Comparison of ENCODE assay signal across 8 cellular contexts in genomic region chr22:23217171-23218052, GRCh38. TPM values are rescaled to one million over a fixed set of nuclear protein-coding genes. Genes with fewer than 3 reads are reported as not detected.
A peak's percentile ranks its signal among the peaks of the same experiment; 100 is the strongest.
DNase-seq lines count a peak whose midpoint lies in the region; ATAC-seq and TF ChIP-seq lines count a peak whose summit lies in the region.
"Had no signal": no experiment of that assay in that cellular context is flagged by ENCODE, and none has a peak within 500 bp of the region (broad histone marks: within the 10 kb centered on the region; RNA-seq: fewer than 3 reads in every experiment).

No MANE protein-coding gene starts in this region.

- H3K27ac ChIP-seq in HL-60 (replicated peaks) (peak overlapping the region; percentile 88), right cardiac atrium (ENCODE audit: low read length) (no peak overlapping the region), spleen (peak overlapping the region; percentile 70 to 87 (median 81))

- TF ChIP-seq POLR2A in spleen (IDR thresholded peaks at IDR 0.05), result no peak
- TF ChIP-seq POLR2A in GM18505 (IDR thresholded peaks at IDR 0.05; ENCODE audit: borderline replicate concordance, extremely low read depth, insufficient read depth, insufficient read length), result no peak

- DNase-seq in HL-60 (ENCODE audit: low read depth in 1 of 2, low spot score in 1 of 2), result no peak
- no peak for DNase-seq in activated CD8-positive, alpha-beta T cell treated with anti-CD3 and anti-CD28 coated beads, Interleukin-2, amount 10 ng/mL, durations not matched to agents 7 days and 5 days
- peak; percentile 48 to 74 (median 70) for DNase-seq in right cardiac atrium
- peak; percentile 89 for DNase-seq in spleen
- no peak for DNase-seq in DMS53 (lab: John Stamatoyannopoulos, UW)
- DNase-seq in NCI-H1105 (lab: John Stamatoyannopoulos, UW), result no peak

- peak overlapping the region; percentile 18 for H3K27ac Mint-ChIP-seq in activated CD8-positive, alpha-beta T cell treated with anti-CD3 and anti-CD28 coated beads, Interleukin-2, amount 10 ng/mL, durations not matched to agents 7 days and 5 days

- H3K4me1 ChIP-seq in right cardiac atrium (ENCODE audit: control insufficient read depth, insufficient read depth, low read length), result peaks cover 55% of the 10 kb centered on the region
- H3K4me1 ChIP-seq in spleen, result peaks cover 64 to 100% (median 98%) of the 10 kb centered on the region in 6 donors

- H3K4me1 Mint-ChIP-seq in activated CD8-positive, alpha-beta T cell treated with anti-CD3 and anti-CD28 coated beads, Interleukin-2, amount 10 ng/mL, durations not matched to agents 7 days and 5 days (ENCODE audit: low read depth), result peaks cover 73% of the 10 kb centered on the region

- peaks cover 7% of the 10 kb centered on the region for H3K36me3 Mint-ChIP-seq in activated CD8-positive, alpha-beta T cell treated with anti-CD3 and anti-CD28 coated beads, Interleukin-2, amount 10 ng/mL, durations not matched to agents 7 days and 5 days (ENCODE audit: low read depth)

- H3K4me3 ChIP-seq in HL-60 (replicated peaks; ENCODE audit: insufficient read depth, low read length), result no peak overlapping the region
- H3K4me3 ChIP-seq in right cardiac atrium (ENCODE audit: low read length), result no peak overlapping the region
- H3K4me3 ChIP-seq in spleen, result peak overlapping the region in 1 of 8 donors; percentile 49
- H3K4me3 ChIP-seq: SJSA1 had no signal

- ATAC-seq in activated CD8-positive, alpha-beta T cell treated with anti-CD3 and anti-CD28 coated beads, Interleukin-2, amount 10 ng/mL, durations not matched to agents 7 days and 5 days, result no peak
- ATAC-seq in right cardiac atrium (peak; percentile 33 to 65), GM18505 (IDR thresholded peaks at IDR 0.05; ENCODE audit: unreplicated experiment) (no peak)

- H3K36me3 ChIP-seq in spleen, result peaks cover 0 to under 1% (median 0%) of the 10 kb centered on the region in 6 donors

- no peaks in the 10 kb centered on the region for H3K9me3 Mint-ChIP-seq in activated CD8-positive, alpha-beta T cell treated with anti-CD3 and anti-CD28 coated beads, Interleukin-2, amount 10 ng/mL, durations not matched to agents 7 days and 5 days (ENCODE audit: insufficient read depth)

- H3K27me3 ChIP-seq in HL-60 (ENCODE audit: insufficient read depth, poor library complexity, severe bottlenecking) (no peaks in the 10 kb centered on the region), right cardiac atrium (ENCODE audit: control insufficient read depth, insufficient read depth) (no peaks in the 10 kb centered on the region), spleen (replicated peaks in 1 of 7) (no peaks in the 10 kb centered on the region)
- H3K27me3 ChIP-seq: SJSA1 had no signal

- H3K9me3 ChIP-seq in right cardiac atrium (ENCODE audit: control insufficient read depth, low read length) (no peaks in the 10 kb centered on the region), spleen (no peaks in the 10 kb centered on the region)
- H3K9me3 ChIP-seq: SJSA1 had no signal

- H3K27me3 Mint-ChIP-seq in activated CD8-positive, alpha-beta T cell treated with anti-CD3 and anti-CD28 coated beads, Interleukin-2, amount 10 ng/mL, durations not matched to agents 7 days and 5 days (ENCODE audit: low read depth), result no peaks in the 10 kb centered on the region

- intact Hi-C loops in right cardiac atrium (cut with DNase I) (no loop called here), spleen (cut with DNase I; ENCODE audit: low total_unique reads) (no loop called here)

- POLR2A ChIA-PET in activated CD8-positive, alpha-beta T cell treated with anti-CD3 and anti-CD28 coated beads, Interleukin-2, amount 10 ng/mL, durations not matched to agents 7 days and 5 days (lab: Charles Lee), result no interaction called here

- TF ChIP-seq CTCF in HL-60 (IDR thresholded peaks at IDR 0.05; ENCODE audit: insufficient read depth, low read length) (no peak), spleen (IDR thresholded peaks at IDR 0.05 in 8 of 11, conservative IDR thresholded peaks at IDR 0.05 in 3 of 11) (peak in 1 of 11 experiments; percentile 5)

- CTCF ChIA-PET in activated CD8-positive, alpha-beta T cell treated with anti-CD3 and anti-CD28 coated beads, Interleukin-2, amount 10 ng/mL, durations not matched to agents 7 days and 5 days (lab: Charles Lee), result interaction anchor here (1.3 to 2.4 kb wide), 2 partner anchors 35 to 64 kb away, joined by 4 to 9 read pairs; no protein-coding TSS in a partner anchor

- 76% methylated on average over 16 of the region's 16 CpGs for WGBS in right cardiac atrium
- WGBS in spleen, 5 donors, result 55 to 71% (median 64%) methylated on average over 16 of the region's 16 CpGs

- H3K4me3 Mint-ChIP-seq in activated CD8-positive, alpha-beta T cell treated with anti-CD3 and anti-CD28 coated beads, Interleukin-2, amount 10 ng/mL, durations not matched to agents 7 days and 5 days, result peak overlapping the region; percentile 58

RNA-seq across cellular contexts. Expression of gene BCR, which starts 37.1 kb away (rescaled TPM):
- 10 to 100 TPM; 31.1 to 31.9 TPM for total RNA-seq in activated CD8-positive, alpha-beta T cell treated with anti-CD3 and anti-CD28 coated beads, Interleukin-2, amount 10 ng/mL, durations not matched to agents 7 days and 5 days
- total RNA-seq in right cardiac atrium (10 to 100 TPM; 35.4 to 48.0 (median 36.6) TPM), spleen (10 to 100 TPM; 39.3 to 64.8 (median 56.3) TPM)
- polyA plus RNA-seq in right cardiac atrium (18.3 TPM), spleen (10 to 100 TPM; 15.2 to 21.9 (median 15.8) TPM)

Comparison
In these comparisons a context has a peak if more than half of its experiments do, and no peak if none do; other contexts are left out.
1. DNase-seq: peak in right cardiac atrium (3 of 3) and spleen (single experiment); none in HL-60 (0 of 2), activated CD8-positive, alpha-beta T cell treated with anti-CD3 and anti-CD28 coated beads, Interleukin-2, amount 10 ng/mL, durations not matched to agents 7 days and 5 days (single experiment), DMS53 (single experiment) and NCI-H1105 (single experiment).
2. ATAC-seq: peak in right cardiac atrium (2 of 2); none in activated CD8-positive, alpha-beta T cell treated with anti-CD3 and anti-CD28 coated beads, Interleukin-2, amount 10 ng/mL, durations not matched to agents 7 days and 5 days (single experiment) and GM18505 (single experiment).